Comparison of ENCODE assay signal across 8 cellular contexts in the genomic region with DNA sequence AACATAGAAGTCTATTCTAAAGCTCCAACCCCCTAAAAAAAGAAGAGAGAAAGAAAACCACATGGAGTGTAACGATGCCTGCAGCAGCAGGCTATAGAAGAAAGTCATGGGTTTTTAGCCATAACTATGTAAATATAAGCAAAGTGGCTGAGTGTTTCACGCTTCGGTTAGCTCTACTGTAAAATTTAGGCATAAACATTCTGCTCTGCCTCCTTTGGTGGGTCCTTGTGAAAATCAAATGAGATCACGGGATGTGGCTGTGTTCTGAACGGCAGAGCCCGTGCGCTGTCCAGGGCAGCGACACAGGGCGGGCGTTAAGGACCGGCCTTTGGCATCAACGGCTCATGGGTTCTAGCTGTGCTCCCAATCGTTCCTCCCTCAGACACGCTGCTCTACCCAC.
DNase-seq lines count a peak whose midpoint lies in the region; ATAC-seq and TF ChIP-seq lines count a peak whose summit lies in the region.

No MANE protein-coding gene starts in this region.

- ATAC-seq in HG03432 (IDR thresholded peaks at IDR 0.05; ENCODE audit: unreplicated experiment) = peak; percentile 83

- in situ Hi-C loops in GM13977 (cut with MboI; ENCODE audit: low pct_unique_long_range_greater_than_20kb, low sequenced_read_pairs, unreplicated experiment) = no loop called here

- TF ChIP-seq CTCF in GM13977 (IDR thresholded peaks at IDR 0.05; ENCODE audit: extremely low read depth, insufficient read depth, missing control alignments) (no peak), GM20000 (IDR thresholded peaks at IDR 0.05; ENCODE audit: extremely low read depth, missing control alignments) (no peak)

- DNase-seq in GM13977 (ENCODE audit: low spot score) = peak; percentile 75
- peak; percentile 51 for DNase-seq in GM20000 (ENCODE audit: low spot score)
- DNase-seq in fibroblast of gingiva (ENCODE audit: low read depth) = peak; percentile 87
- no peak for DNase-seq in NCI-H1930 (lab: John Stamatoyannopoulos, UW)
- DNase-seq in glomerular visceral epithelial cell (ENCODE audit: extremely low spot score) = no peak
- DNase-seq in anterior cingulate cortex (lab: John Stamatoyannopoulos, UW) = no peak
- DNase-seq in COR-L47 (lab: John Stamatoyannopoulos, UW) = no peak

Comparison
In these comparisons a context has a peak if more than half of its experiments do, and no peak if none do; other contexts are left out.
1. DNase-seq: peak in GM13977 (single experiment), GM20000 (single experiment) and fibroblast of gingiva (single experiment); none in NCI-H1930 (0 of 2), glomerular visceral epithelial cell (single experiment), anterior cingulate cortex (0 of 58) and COR-L47 (single experiment).